Comparison of ENCODE assay signal across 12 cellular contexts in the genomic region with DNA sequence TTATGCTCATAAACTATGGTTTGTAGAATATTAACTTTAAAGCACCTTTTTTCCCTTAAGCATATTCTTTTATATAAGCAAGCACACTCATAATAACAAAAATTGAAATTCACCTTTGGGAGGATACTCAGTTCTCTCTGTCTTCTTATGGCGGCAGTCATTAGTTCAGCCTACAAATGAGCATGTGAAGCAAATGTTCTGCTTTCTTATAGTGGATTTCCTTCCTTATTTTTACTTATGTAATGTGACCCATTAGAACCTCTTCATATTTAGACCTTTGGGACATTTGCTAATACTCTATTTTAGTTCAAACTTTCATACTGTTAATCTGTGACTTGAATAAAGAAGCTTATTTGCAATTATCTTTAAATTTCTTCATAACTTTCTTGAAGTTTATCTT. TPM values are rescaled to one million over a fixed set of nuclear protein-coding genes. Genes with fewer than 3 reads are reported as not detected.
DNase-seq lines count a peak whose midpoint lies in the region; ATAC-seq and TF ChIP-seq lines count a peak whose summit lies in the region.
"Had no signal": no experiment of that assay in that cellular context is flagged by ENCODE, and none has a peak within 500 bp of the region (broad histone marks: within the 10 kb centered on the region; RNA-seq: fewer than 3 reads in every experiment).

A gene (minus strand): TSS at position 182 of the 400 bp plus-strand sequence. CDS start 21 bp downstream, at position 161.

- no peaks in the 10 kb centered on the region for H3K9me3 Mint-ChIP-seq in activated naive CD4-positive, alpha-beta T cell treated with anti-CD3 and anti-CD28 coated beads, Interleukin-2, amount 50 U/mL, for 24 hours
- H3K9me3 Mint-ChIP-seq in activated naive CD4-positive, alpha-beta T cell treated with anti-CD3 and anti-CD28 coated beads for 36 hours = no peaks in the 10 kb centered on the region
- no peaks in the 10 kb centered on the region for H3K9me3 Mint-ChIP-seq in activated T-helper 17 cell treated with anti-CD3 and anti-CD28 coated beads, Interleukin-2, amount 50 U/mL, for 72 hours
- no peaks in the 10 kb centered on the region for H3K9me3 Mint-ChIP-seq in CD4-positive, alpha-beta T cell

- POLR2A ChIA-PET in CD4-positive, alpha-beta T cell (lab: Charles Lee) = no interaction called here

- no peak for DNase-seq in activated naive CD4-positive, alpha-beta T cell treated with anti-CD3 and anti-CD28 coated beads for 36 hours
- DNase-seq in right lobe of liver (no peak), thoracic aorta (ENCODE audit: low spot score) (no peak)
- DNase-seq in effector memory CD4-positive, alpha-beta T cell = no peak
- DNase-seq in CD4-positive, alpha-beta T cell = no peak
- DNase-seq: NCI-H774; stimulated activated CD4-positive, alpha-beta T cell treated with anti-CD3 and anti-CD28 coated beads, Interleukin-4, amount 100 ng/mL, for 1 hour had no signal

- H3K9me3 ChIP-seq in right lobe of liver (no peaks in the 10 kb centered on the region), thoracic aorta (no peaks in the 10 kb centered on the region)
- no peaks in the 10 kb centered on the region for H3K9me3 ChIP-seq in effector memory CD4-positive, alpha-beta T cell (ENCODE audit: control insufficient read depth, low read length)
- no peaks in the 10 kb centered on the region for H3K9me3 ChIP-seq in CD4-positive, alpha-beta T cell (ENCODE audit: control insufficient read depth, low read length)

- H3K36me3 ChIP-seq in right lobe of liver = no peaks in the 10 kb centered on the region
- H3K36me3 ChIP-seq in thoracic aorta = no peaks in the 10 kb centered on the region
- H3K36me3 ChIP-seq in effector memory CD4-positive, alpha-beta T cell (ENCODE audit: control insufficient read depth, insufficient read depth, low read length) = no peaks in the 10 kb centered on the region

- peak within 1 kb of the TSS; percentile 3 for H3K4me3 Mint-ChIP-seq in activated naive CD4-positive, alpha-beta T cell treated with anti-CD3 and anti-CD28 coated beads, Interleukin-2, amount 50 U/mL, for 24 hours
- H3K4me3 Mint-ChIP-seq in activated naive CD4-positive, alpha-beta T cell treated with anti-CD3 and anti-CD28 coated beads for 36 hours = no peak within 1 kb of the TSS
- H3K4me3 Mint-ChIP-seq in activated T-helper 17 cell treated with anti-CD3 and anti-CD28 coated beads, Interleukin-2, amount 50 U/mL, for 72 hours = peak within 1 kb of the TSS; percentile 59
- no peak within 1 kb of the TSS for H3K4me3 Mint-ChIP-seq in CD4-positive, alpha-beta T cell

- CTCF ChIA-PET in activated naive CD4-positive, alpha-beta T cell treated with anti-CD3 and anti-CD28 coated beads for 36 hours (lab: Charles Lee) = interaction anchor here (3.7 to 4.5 kb wide), 2 partner anchors 24 to 37 kb away, joined by 24 to 35 read pairs; no protein-coding TSS in a partner anchor
- CTCF ChIA-PET in CD4-positive, alpha-beta T cell (lab: Charles Lee) = no interaction called here

- H3K27me3 ChIP-seq in right lobe of liver (no peaks in the 10 kb centered on the region), thoracic aorta (replicated peaks; ENCODE audit: insufficient read depth) (no peaks in the 10 kb centered on the region)
- H3K27me3 ChIP-seq in effector memory CD4-positive, alpha-beta T cell (replicated peaks; ENCODE audit: control insufficient read depth, insufficient read depth, low read length, poor library complexity, severe bottlenecking) = no peaks in the 10 kb centered on the region
- H3K27me3 ChIP-seq in CD4-positive, alpha-beta T cell (ENCODE audit: control insufficient read depth, insufficient read depth, low read length) = no peaks in the 10 kb centered on the region

- H3K4me1 ChIP-seq in right lobe of liver (no peaks in the 10 kb centered on the region), thoracic aorta (ENCODE audit: control insufficient read depth in 1 of 2, low read depth in 2 of 2) (no peaks in the 10 kb centered on the region)
- H3K4me1 ChIP-seq in effector memory CD4-positive, alpha-beta T cell (ENCODE audit: control insufficient read depth, insufficient read depth, low read length, poor library complexity, severe bottlenecking) = no peaks in the 10 kb centered on the region

- H3K36me3 Mint-ChIP-seq in activated naive CD4-positive, alpha-beta T cell treated with anti-CD3 and anti-CD28 coated beads, Interleukin-2, amount 50 U/mL, for 24 hours = no peaks in the 10 kb centered on the region
- no peaks in the 10 kb centered on the region for H3K36me3 Mint-ChIP-seq in activated naive CD4-positive, alpha-beta T cell treated with anti-CD3 and anti-CD28 coated beads for 36 hours (ENCODE audit: low read depth)
- no peaks in the 10 kb centered on the region for H3K36me3 Mint-ChIP-seq in activated T-helper 17 cell treated with anti-CD3 and anti-CD28 coated beads, Interleukin-2, amount 50 U/mL, for 72 hours (ENCODE audit: low read depth)
- no peaks in the 10 kb centered on the region for H3K36me3 Mint-ChIP-seq in CD4-positive, alpha-beta T cell (ENCODE audit: low read depth)

- 71% methylated on average over 1 of the region's 1 CpG for WGBS in right lobe of liver (ENCODE audit: insufficient coverage, low coverage, low lambda C conversion rate, missing lambda C conversion rate)

- peak within 1 kb of the TSS in 2 of 3 donors; percentile 5 to 35 for H3K4me3 ChIP-seq in right lobe of liver
- peak within 1 kb of the TSS; percentile 45 for H3K4me3 ChIP-seq in thoracic aorta
- H3K4me3 ChIP-seq in effector memory CD4-positive, alpha-beta T cell (ENCODE audit: insufficient read depth, low read depth, low read length, poor library complexity, severe bottlenecking) = no peak within 1 kb of the TSS

- H3K27ac ChIP-seq in right lobe of liver (peak within 1 kb of the TSS in 1 of 3 donors; percentile 10), thoracic aorta (no peak within 1 kb of the TSS)
- H3K27ac ChIP-seq in effector memory CD4-positive, alpha-beta T cell (ENCODE audit: insufficient read depth, low read length, poor library complexity, severe bottlenecking) = no peak within 1 kb of the TSS
- H3K27ac ChIP-seq in CD4-positive, alpha-beta T cell (ENCODE audit: low read depth, low read length) = no peak within 1 kb of the TSS

- H3K27me3 Mint-ChIP-seq in activated naive CD4-positive, alpha-beta T cell treated with anti-CD3 and anti-CD28 coated beads, Interleukin-2, amount 50 U/mL, for 24 hours = peaks cover 11% of the 10 kb centered on the region
- H3K27me3 Mint-ChIP-seq in activated naive CD4-positive, alpha-beta T cell treated with anti-CD3 and anti-CD28 coated beads for 36 hours (ENCODE audit: low read depth) = peaks cover 4% of the 10 kb centered on the region
- peaks cover 18% of the 10 kb centered on the region for H3K27me3 Mint-ChIP-seq in activated T-helper 17 cell treated with anti-CD3 and anti-CD28 coated beads, Interleukin-2, amount 50 U/mL, for 72 hours
- peaks cover 19% of the 10 kb centered on the region for H3K27me3 Mint-ChIP-seq in CD4-positive, alpha-beta T cell

- intact Hi-C loops in activated naive CD4-positive, alpha-beta T cell treated with anti-CD3 and anti-CD28 coated beads for 36 hours (cut with micrococcal nuclease) = loop anchor here (2.0 kb wide), 1 partner anchor 173 kb away; no protein-coding TSS in a partner anchor
- intact Hi-C loops in right lobe of liver (cut with DNase I) = no loop called here
- intact Hi-C loops in CD4-positive, alpha-beta T cell (cut with DNase I, micrococcal nuclease) = loop anchor here in 1 of 2 experiments (5.0 kb wide), 1 partner anchor 102 kb away; no protein-coding TSS in a partner anchor

- peak; percentile 17 for TF ChIP-seq POLR2A in right lobe of liver (IDR thresholded peaks at IDR 0.05)

- no peak for TF ChIP-seq CTCF in right lobe of liver (IDR thresholded peaks at IDR 0.05)
- TF ChIP-seq CTCF in thoracic aorta (IDR thresholded peaks at IDR 0.05) = no peak
- TF ChIP-seq CTCF in CD4-positive, alpha-beta T cell (IDR thresholded peaks at IDR 0.05) = no peak

- H3K27ac Mint-ChIP-seq in activated naive CD4-positive, alpha-beta T cell treated with anti-CD3 and anti-CD28 coated beads, Interleukin-2, amount 50 U/mL, for 24 hours = no peak within 1 kb of the TSS
- no peak within 1 kb of the TSS for H3K27ac Mint-ChIP-seq in activated naive CD4-positive, alpha-beta T cell treated with anti-CD3 and anti-CD28 coated beads for 36 hours
- H3K27ac Mint-ChIP-seq in activated T-helper 17 cell treated with anti-CD3 and anti-CD28 coated beads, Interleukin-2, amount 50 U/mL, for 72 hours = peak within 1 kb of the TSS; percentile 62
- no peak within 1 kb of the TSS for H3K27ac Mint-ChIP-seq in CD4-positive, alpha-beta T cell

- no peak for ATAC-seq in activated T-helper 17 cell treated with anti-CD3 and anti-CD28 coated beads, Interleukin-2, amount 50 U/mL, for 72 hours (replicated peaks)
- ATAC-seq in right lobe of liver (peak in 3 of 4 donors; percentile 28 to 61 (median 52)), thoracic aorta (ENCODE audit: insufficient number of reproducible peaks, low FRiP score, low read depth) (no peak), GM18519 (IDR thresholded peaks at IDR 0.05; ENCODE audit: low FRiP score, unreplicated experiment) (no peak)
- ATAC-seq in CD4-positive, alpha-beta T cell (ENCODE audit: poor library complexity) = no peak

- H3K4me1 Mint-ChIP-seq in activated naive CD4-positive, alpha-beta T cell treated with anti-CD3 and anti-CD28 coated beads, Interleukin-2, amount 50 U/mL, for 24 hours = peaks cover 7% of the 10 kb centered on the region
- peaks cover 7% of the 10 kb centered on the region for H3K4me1 Mint-ChIP-seq in activated naive CD4-positive, alpha-beta T cell treated with anti-CD3 and anti-CD28 coated beads for 36 hours (ENCODE audit: low read depth)
- H3K4me1 Mint-ChIP-seq in activated T-helper 17 cell treated with anti-CD3 and anti-CD28 coated beads, Interleukin-2, amount 50 U/mL, for 72 hours = no peaks in the 10 kb centered on the region
- H3K4me1 Mint-ChIP-seq in CD4-positive, alpha-beta T cell (ENCODE audit: low read depth) = no peaks in the 10 kb centered on the region

RNA-seq across cellular contexts. Expression of the gene that starts here (rescaled TPM):
- not detected for total RNA-seq in activated naive CD4-positive, alpha-beta T cell treated with anti-CD3 and anti-CD28 coated beads for 36 hours
- not detected for total RNA-seq in activated T-helper 17 cell treated with anti-CD3 and anti-CD28 coated beads, Interleukin-2, amount 50 U/mL, for 72 hours
- total RNA-seq in right lobe of liver (1 to 10 TPM in 5 of 6 experiments, under 1 TPM in 1; 0.95 to 4.8 (median 1.9) TPM), thoracic aorta (1 to 10 TPM; 1.4 to 3.0 TPM)
- under 1 TPM in 1 of 2 experiments, not detected in 1; 0.08 TPM for total RNA-seq in CD4-positive, alpha-beta T cell
- total RNA-seq: bronchial epithelial cell, G401 had no signal

Comparison
In these comparisons a context has a peak if more than half of its experiments do, and no peak if none do; other contexts are left out.
1. H3K4me3 Mint-ChIP-seq: peak in activated naive CD4-positive, alpha-beta T cell treated with anti-CD3 and anti-CD28 coated beads, Interleukin-2, amount 50 U/mL, for 24 hours (single experiment) and activated T-helper 17 cell treated with anti-CD3 and anti-CD28 coated beads, Interleukin-2, amount 50 U/mL, for 72 hours (single experiment); none in activated naive CD4-positive, alpha-beta T cell treated with anti-CD3 and anti-CD28 coated beads for 36 hours (single experiment) and CD4-positive, alpha-beta T cell (single experiment).
2. ATAC-seq: peak in right lobe of liver (3 of 4); none in activated T-helper 17 cell treated with anti-CD3 and anti-CD28 coated beads, Interleukin-2, amount 50 U/mL, for 72 hours (single experiment), thoracic aorta (single experiment), GM18519 (single experiment) and CD4-positive, alpha-beta T cell (single experiment).